Comparison of ENCODE assay signal across 8 cellular contexts in the genomic region with DNA sequence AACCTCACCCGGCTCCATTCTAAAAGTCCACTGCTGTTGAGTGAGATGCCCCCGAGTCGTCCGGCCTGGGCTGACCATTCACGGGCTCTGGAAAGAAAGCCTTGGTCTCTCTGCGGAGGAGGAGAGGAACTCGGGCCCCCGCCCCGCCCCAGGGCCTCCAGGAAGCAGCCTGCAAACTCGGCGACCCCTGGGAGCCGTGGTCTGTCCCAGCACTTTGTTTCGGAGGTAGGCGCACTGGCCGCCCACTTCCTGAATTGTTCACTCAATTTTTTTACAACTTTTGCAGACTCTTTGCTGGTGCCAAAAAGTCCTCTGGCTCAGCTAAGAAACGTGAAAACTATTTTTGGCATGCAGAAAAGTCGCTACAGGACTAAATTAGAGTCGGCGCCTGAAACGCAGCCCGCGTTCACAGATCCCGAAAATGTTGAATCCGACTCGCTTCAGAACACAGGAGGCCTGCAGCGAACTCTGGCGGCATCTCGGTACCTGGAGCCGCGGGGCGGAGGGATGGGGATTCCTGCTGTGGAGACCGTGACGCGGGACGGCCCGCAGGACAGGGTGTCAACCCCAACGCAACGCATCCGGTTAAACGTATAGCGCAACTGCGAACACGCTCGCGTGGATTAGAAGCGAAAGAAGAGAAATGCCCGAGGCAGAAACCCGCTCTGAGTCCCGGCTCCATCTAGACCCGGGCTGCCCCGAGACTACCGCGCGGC. TPM values are rescaled to one million over a fixed set of nuclear protein-coding genes. Genes with fewer than 3 reads are reported as not detected.
A peak's percentile ranks its signal among the peaks of the same experiment; 100 is the strongest.
DNase-seq lines count a peak whose midpoint lies in the region; ATAC-seq and TF ChIP-seq lines count a peak whose summit lies in the region.

No MANE protein-coding gene starts in this region.

- peak; percentile 88 for DNase-seq in Caki2 (ENCODE audit: low read depth)
- peak; percentile 97 for DNase-seq in choroid plexus epithelial cell (ENCODE audit: low read depth)
- DNase-seq in islet precursor cell: peak; percentile 94

- H3K9ac ChIP-seq in skeletal muscle satellite cell (ENCODE audit: low read depth, low read length): peak overlapping the region; percentile 89

- H3K36me3 ChIP-seq in skeletal muscle satellite cell (ENCODE audit: insufficient read depth, low read length): peaks cover 10% of the 10 kb centered on the region

- H3K27me3 ChIP-seq in skeletal muscle satellite cell (ENCODE audit: control insufficient read depth, insufficient read depth, low read length): no peaks in the 10 kb centered on the region

- H3K4me3 ChIP-seq in choroid plexus epithelial cell (ENCODE audit: low read depth, low read length) (peak overlapping the region; percentile 77), skeletal muscle satellite cell (ENCODE audit: low read length) (peak overlapping the region; percentile 81)

- H3K9me3 ChIP-seq in skeletal muscle satellite cell (replicated peaks; ENCODE audit: low read length): no peaks in the 10 kb centered on the region

- in situ Hi-C loops in Caki2 (cut with HindIII; ENCODE audit: low pct_unique_long_range_greater_than_20kb, low sequenced_read_pairs): loop anchor here (5.0 kb wide), 1 partner anchor 191 kb away; no protein-coding TSS in a partner anchor

- ATAC-seq in HG03135 (IDR thresholded peaks at IDR 0.05; ENCODE audit: unreplicated experiment) (no peak), HG02571 (IDR thresholded peaks at IDR 0.05; ENCODE audit: unreplicated experiment) (no peak), HG02623 (IDR thresholded peaks at IDR 0.05; ENCODE audit: unreplicated experiment) (no peak)

- TF ChIP-seq CTCF in choroid plexus epithelial cell (conservative IDR thresholded peaks at IDR 0.05; ENCODE audit: low read depth, low read length): peak; percentile 80

- H3K4me1 ChIP-seq in skeletal muscle satellite cell (ENCODE audit: control insufficient read depth, insufficient read depth, low read length): peaks cover 57% of the 10 kb centered on the region

- H3K4me2 ChIP-seq in skeletal muscle satellite cell (ENCODE audit: low read length): peak overlapping the region; percentile 82

TF ChIP-seq in PFSK-1, 5 proteins besides CTCF, POLR2A, EP300 and RAD21:
- TF ChIP-seq, protein P1, sequence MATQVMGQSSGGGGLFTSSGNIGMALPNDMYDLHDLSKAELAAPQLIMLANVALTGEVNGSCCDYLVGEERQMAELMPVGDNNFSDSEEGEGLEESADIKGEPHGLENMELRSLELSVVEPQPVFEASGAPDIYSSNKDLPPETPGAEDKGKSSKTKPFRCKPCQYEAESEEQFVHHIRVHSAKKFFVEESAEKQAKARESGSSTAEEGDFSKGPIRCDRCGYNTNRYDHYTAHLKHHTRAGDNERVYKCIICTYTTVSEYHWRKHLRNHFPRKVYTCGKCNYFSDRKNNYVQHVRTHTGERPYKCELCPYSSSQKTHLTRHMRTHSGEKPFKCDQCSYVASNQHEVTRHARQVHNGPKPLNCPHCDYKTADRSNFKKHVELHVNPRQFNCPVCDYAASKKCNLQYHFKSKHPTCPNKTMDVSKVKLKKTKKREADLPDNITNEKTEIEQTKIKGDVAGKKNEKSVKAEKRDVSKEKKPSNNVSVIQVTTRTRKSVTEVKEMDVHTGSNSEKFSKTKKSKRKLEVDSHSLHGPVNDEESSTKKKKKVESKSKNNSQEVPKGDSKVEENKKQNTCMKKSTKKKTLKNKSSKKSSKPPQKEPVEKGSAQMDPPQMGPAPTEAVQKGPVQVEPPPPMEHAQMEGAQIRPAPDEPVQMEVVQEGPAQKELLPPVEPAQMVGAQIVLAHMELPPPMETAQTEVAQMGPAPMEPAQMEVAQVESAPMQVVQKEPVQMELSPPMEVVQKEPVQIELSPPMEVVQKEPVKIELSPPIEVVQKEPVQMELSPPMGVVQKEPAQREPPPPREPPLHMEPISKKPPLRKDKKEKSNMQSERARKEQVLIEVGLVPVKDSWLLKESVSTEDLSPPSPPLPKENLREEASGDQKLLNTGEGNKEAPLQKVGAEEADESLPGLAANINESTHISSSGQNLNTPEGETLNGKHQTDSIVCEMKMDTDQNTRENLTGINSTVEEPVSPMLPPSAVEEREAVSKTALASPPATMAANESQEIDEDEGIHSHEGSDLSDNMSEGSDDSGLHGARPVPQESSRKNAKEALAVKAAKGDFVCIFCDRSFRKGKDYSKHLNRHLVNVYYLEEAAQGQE (IDR thresholded peaks at IDR 0.05; ENCODE audit: insufficient read depth in 1 of 2, low read depth in 2 of 2, low read length in 2 of 2): 0 out of 4 replicates have a peak, but pooled peaks of 1 of the 2 experiments have one; percentile 31
- TF ChIP-seq POLR2AphosphoS5 (IDR thresholded peaks at IDR 0.05; ENCODE audit: low read depth, low read length): 0 out of 2 replicates have a peak, but pooled peaks have one; percentile 10
- no peak for TF ChIP-seq SIN3A (IDR thresholded peaks at IDR 0.05; ENCODE audit: borderline replicate concordance, insufficient read depth, low read length)
- TF ChIP-seq TAF1 (IDR thresholded peaks at IDR 0.05; ENCODE audit: borderline replicate concordance, insufficient read depth, low read length): no peak
- no peak for TF ChIP-seq FOXP2 (optimal IDR thresholded peaks at IDR 0.05; ENCODE audit: borderline replicate concordance, extremely low read depth, extremely low read length, insufficient read depth)
TF ChIP-seq in PFSK-1: peak in this region for 2.

RNA-seq across cellular contexts. Expression of a gene that starts 1.5 kb away (rescaled TPM):
- 101 and 131 TPM in 2 replicates for total RNA-seq in Caki2 (2014; rRNA removed; shearing (Covaris generic); ENCODE audit: low replicate concordance)
- polyA plus RNA-seq in PFSK-1 (2012; ENCODE audit: insufficient read length, low read depth): 1,212 TPM
- 159 and 194 TPM in 2 replicates for total RNA-seq in skeletal muscle satellite cell (2012; rRNA removed)
